ENCODE assay signal across 9 cellular contexts in the genomic region with DNA sequence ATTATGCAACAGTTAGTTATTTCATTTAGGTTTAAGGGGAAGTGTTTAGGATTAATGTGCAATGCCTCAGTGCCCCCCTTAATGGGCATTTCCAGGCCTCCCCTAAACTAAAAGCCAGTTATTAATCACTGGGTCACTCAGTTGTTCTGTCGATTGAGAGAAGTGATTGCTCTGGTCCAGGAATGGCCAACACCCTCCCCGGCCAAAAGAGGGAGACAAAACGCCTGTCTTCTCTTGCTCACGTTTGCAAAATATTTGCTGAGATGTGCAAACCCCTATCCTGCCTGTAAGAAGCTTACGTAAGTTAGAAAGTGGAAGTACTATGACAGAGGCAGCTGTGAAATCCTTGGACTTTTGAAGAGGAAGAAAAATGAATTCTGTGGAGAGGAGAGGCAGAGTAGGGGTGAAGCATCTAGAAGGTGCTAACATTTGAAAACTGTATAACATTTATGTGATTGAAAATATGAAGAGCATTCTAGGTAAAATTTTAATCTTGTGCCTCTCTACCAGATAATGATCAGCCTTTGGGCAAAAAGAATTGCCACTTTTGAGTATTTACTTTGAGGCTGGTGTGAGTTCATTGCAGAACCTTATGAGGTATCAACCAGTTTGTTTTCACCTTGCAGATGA. TPM values are rescaled to one million over a fixed set of nuclear protein-coding genes. Genes with fewer than 3 reads are reported as not detected.
DNase-seq lines count a peak whose midpoint lies in the region; ATAC-seq and TF ChIP-seq lines count a peak whose summit lies in the region.
"Had no signal": no experiment of that assay in that cellular context is flagged by ENCODE, and none has a peak within 500 bp of the region (broad histone marks: within the 10 kb centered on the region; RNA-seq: fewer than 3 reads in every experiment).

No MANE protein-coding gene starts in this region.

- in situ Hi-C loops in astrocyte of the cerebellum (cut with HindIII; ENCODE audit: low sequenced_read_pairs), result loop anchor here (5.0 kb wide), 1 partner anchor 59 kb away; no protein-coding TSS in a partner anchor

- no peaks in the 10 kb centered on the region for H3K9me3 Mint-ChIP-seq in stimulated activated memory B cell treated with anti-CD40 and anti-IgM and Interleukin-4, amounts not matched to agents 10 μg/mL and 1 μg/mL and 100 μg/mL, for 72 hours
- H3K9me3 Mint-ChIP-seq: T-helper 1 cell treated with Interleukin-12 subunit alpha and Interleukin-12 subunit beta and Interleukin-4 antibody, amounts not matched to agents 30 μg/mL and 1 μg/mL, for 36 hours had no signal

- no peaks in the 10 kb centered on the region for H3K36me3 Mint-ChIP-seq in stimulated activated memory B cell treated with anti-CD40 and anti-IgM and Interleukin-4, amounts not matched to agents 10 μg/mL and 1 μg/mL and 100 μg/mL, for 72 hours

- ATAC-seq in left lobe of liver (peak; percentile 96), GM18861 (IDR thresholded peaks at IDR 0.05; ENCODE audit: unreplicated experiment) (no peak)
- ATAC-seq in stimulated activated memory B cell treated with anti-CD40 and anti-IgM and Interleukin-4, amounts not matched to agents 10 μg/mL and 1 μg/mL and 100 μg/mL, for 72 hours, result no peak

- H3K27me3 Mint-ChIP-seq in stimulated activated memory B cell treated with anti-CD40 and anti-IgM and Interleukin-4, amounts not matched to agents 10 μg/mL and 1 μg/mL and 100 μg/mL, for 72 hours, result no peaks in the 10 kb centered on the region

- DNase-seq in GM12865 (ENCODE audit: low read depth), result peak; percentile 41
- DNase-seq in KG1 (lab: John Stamatoyannopoulos, UW), result peak; percentile 55
- no peak for DNase-seq in astrocyte of the cerebellum (ENCODE audit: low read depth)
- peak; percentile 48 for DNase-seq in left lobe of liver (ENCODE audit: low spot score)
- no peak for DNase-seq in NCI-H2171 treated with DMSO at 0.1 percent for 48 hours (lab: John Stamatoyannopoulos, UW)
- no peak for DNase-seq in NCI-H187 (lab: John Stamatoyannopoulos, UW)

- no peak overlapping the region for H3K27ac Mint-ChIP-seq in stimulated activated memory B cell treated with anti-CD40 and anti-IgM and Interleukin-4, amounts not matched to agents 10 μg/mL and 1 μg/mL and 100 μg/mL, for 72 hours
- H3K27ac Mint-ChIP-seq: T-helper 1 cell treated with Interleukin-12 subunit alpha and Interleukin-12 subunit beta and Interleukin-4 antibody, amounts not matched to agents 30 μg/mL and 1 μg/mL, for 36 hours had no signal

- H3K4me1 Mint-ChIP-seq in stimulated activated memory B cell treated with anti-CD40 and anti-IgM and Interleukin-4, amounts not matched to agents 10 μg/mL and 1 μg/mL and 100 μg/mL, for 72 hours, result no peaks in the 10 kb centered on the region

- no peak overlapping the region for H3K4me3 Mint-ChIP-seq in stimulated activated memory B cell treated with anti-CD40 and anti-IgM and Interleukin-4, amounts not matched to agents 10 μg/mL and 1 μg/mL and 100 μg/mL, for 72 hours
- H3K4me3 Mint-ChIP-seq: T-helper 1 cell treated with Interleukin-12 subunit alpha and Interleukin-12 subunit beta and Interleukin-4 antibody, amounts not matched to agents 30 μg/mL and 1 μg/mL, for 36 hours had no signal

- H3K4me3 ChIP-seq in GM12865 (ENCODE audit: low read depth, low read length) (no peak overlapping the region), astrocyte of the cerebellum (ENCODE audit: low read depth, low read length) (no peak overlapping the region)

- TF ChIP-seq CTCF in GM12865 (IDR thresholded peaks at IDR 0.05; ENCODE audit: insufficient read depth, low read depth, low read length, missing control alignments) (peak; percentile 54), astrocyte of the cerebellum (IDR thresholded peaks at IDR 0.05; ENCODE audit: low read depth, low read length, missing control alignments) (peak; percentile 52)

RNA-seq across cellular contexts. Expression of a gene that starts 37.7 kb away (rescaled TPM):
- not detected for total RNA-seq in left lobe of liver

Comparison
In these comparisons a context has a peak if more than half of its experiments do, and no peak if none do; other contexts are left out.
1. DNase-seq: peak in GM12865 (single experiment), KG1 (single experiment) and left lobe of liver (single experiment); none in astrocyte of the cerebellum (single experiment), NCI-H2171 treated with DMSO at 0.1 percent for 48 hours (single experiment) and NCI-H187 (0 of 2).